ENCODE assay signal across 1 cellular context in genomic region chr5:65722575-65723424, GRCh38.
TF ChIP-seq lines count a peak whose summit lies in the region.

No MANE protein-coding gene starts in this region.

TF ChIP-seq in HepG2, 621 proteins besides CTCF, POLR2A, EP300 and RAD21 (continued from another document and continues in another):
- TF ChIP-seq, protein P1, sequence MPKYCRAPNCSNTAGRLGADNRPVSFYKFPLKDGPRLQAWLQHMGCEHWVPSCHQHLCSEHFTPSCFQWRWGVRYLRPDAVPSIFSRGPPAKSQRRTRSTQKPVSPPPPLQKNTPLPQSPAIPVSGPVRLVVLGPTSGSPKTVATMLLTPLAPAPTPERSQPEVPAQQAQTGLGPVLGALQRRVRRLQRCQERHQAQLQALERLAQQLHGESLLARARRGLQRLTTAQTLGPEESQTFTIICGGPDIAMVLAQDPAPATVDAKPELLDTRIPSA (CRISPR knock-in tag; IDR thresholded peaks at IDR 0.05; ENCODE audit: borderline replicate concordance): no peak
- TF ChIP-seq THAP11 (CRISPR knock-in tag; IDR thresholded peaks at IDR 0.05) (no peak), MIER2 (CRISPR knock-in tag; IDR thresholded peaks at IDR 0.05) (no peak), SOX6 (IDR thresholded peaks at IDR 0.05) (no peak), SOX6 (CRISPR knock-in tag; IDR thresholded peaks at IDR 0.05) (peak; percentile 49; the same call in 1 of the 2 replicates), NONO (IDR thresholded peaks at IDR 0.05) (no peak), NONO (CRISPR knock-in tag; conservative IDR thresholded peaks at IDR 0.05) (no peak), GTF2F1 (IDR thresholded peaks at IDR 0.05; ENCODE audit: low read length) (no peak), ARHGAP35 (CRISPR knock-in tag; IDR thresholded peaks at IDR 0.05; ENCODE audit: borderline replicate concordance) (no peak), CENPT (CRISPR knock-in tag; IDR thresholded peaks at IDR 0.05; ENCODE audit: low read depth) (no peak), ZFX (CRISPR knock-in tag; IDR thresholded peaks at IDR 0.05; ENCODE audit: low read depth) (no peak), NFE2L1 (CRISPR knock-in tag; IDR thresholded peaks at IDR 0.05; ENCODE audit: borderline replicate concordance) (no peak), MAFF (IDR thresholded peaks at IDR 0.05; ENCODE audit: low read depth, low read length) (peak; percentile 48; the same call in 1 of the 2 replicates), SP1 (IDR thresholded peaks at IDR 0.05) (no peak), SP1 (CRISPR knock-in tag; IDR thresholded peaks at IDR 0.05) (peak; percentile 22; the same call in 1 of the 2 replicates), RARA (CRISPR knock-in tag; IDR thresholded peaks at IDR 0.05) (no peak), ZNF331 (CRISPR knock-in tag; IDR thresholded peaks at IDR 0.05) (peak; percentile 5; the same call in 1 of the 2 replicates), ZNF407 (CRISPR knock-in tag; IDR thresholded peaks at IDR 0.05; ENCODE audit: not compliant biosample characterization) (peak; percentile 45), FOSL2 (CRISPR knock-in tag; IDR thresholded peaks at IDR 0.05) (no peak), ZNF775 (CRISPR knock-in tag; IDR thresholded peaks at IDR 0.05; ENCODE audit: borderline replicate concordance) (no peak), KDM6A (CRISPR knock-in tag; IDR thresholded peaks at IDR 0.05; ENCODE audit: low read depth) (no peak), KMT2B (CRISPR knock-in tag; IDR thresholded peaks at IDR 0.05) (peak; percentile 74), SRF (IDR thresholded peaks at IDR 0.05; ENCODE audit: low read depth, low read length) (no peak), ZMAT3 (CRISPR knock-in tag; conservative IDR thresholded peaks at IDR 0.05) (no peak), ZNF569 (CRISPR knock-in tag; IDR thresholded peaks at IDR 0.05; ENCODE audit: borderline replicate concordance) (no peak), ZSCAN22 (CRISPR knock-in tag; IDR thresholded peaks at IDR 0.05) (no peak), SMC3 (IDR thresholded peaks at IDR 0.05; ENCODE audit: low read length) (no peak), ZMYM4 (CRISPR knock-in tag; IDR thresholded peaks at IDR 0.05) (peak; percentile 11; the same call in 1 of the 2 replicates), EED (CRISPR knock-in tag; IDR thresholded peaks at IDR 0.05) (0 out of 2 replicates have a peak, but pooled peaks have one; percentile 9), ASH2L (IDR thresholded peaks at IDR 0.05; ENCODE audit: insufficient read length, low read depth, low read length) (peak; percentile 16), HES4 (CRISPR knock-in tag; IDR thresholded peaks at IDR 0.05; ENCODE audit: borderline replicate concordance) (peak; percentile 15; the same call in 1 of the 2 replicates), BRF2 (CRISPR knock-in tag; IDR thresholded peaks at IDR 0.05) (0 out of 2 replicates have a peak, but pooled peaks have one; percentile 1), TBX2 (CRISPR knock-in tag; IDR thresholded peaks at IDR 0.05; ENCODE audit: borderline replicate concordance) (no peak), ZNF317 (CRISPR knock-in tag; IDR thresholded peaks at IDR 0.05) (0 out of 2 replicates have a peak, but pooled peaks have one; percentile 25), BRD4 (CRISPR knock-in tag; IDR thresholded peaks at IDR 0.05) (no peak), JUNB (CRISPR knock-in tag; IDR thresholded peaks at IDR 0.05; ENCODE audit: borderline replicate concordance) (no peak), PHF5A (CRISPR knock-in tag; IDR thresholded peaks at IDR 0.05; ENCODE audit: low read depth, unreplicated experiment) (no peak), NR1H2 (CRISPR knock-in tag; IDR thresholded peaks at IDR 0.05; ENCODE audit: borderline replicate concordance, low read depth) (peak; percentile 48; the same call in 1 of the 2 replicates), STAT5B (CRISPR knock-in tag; IDR thresholded peaks at IDR 0.05) (no peak), ZNF501 (CRISPR knock-in tag; IDR thresholded peaks at IDR 0.05) (peak; percentile 82), ZNF616 (CRISPR knock-in tag; IDR thresholded peaks at IDR 0.05; ENCODE audit: low read depth) (no peak), CHD2 (IDR thresholded peaks at IDR 0.05; ENCODE audit: low read depth, low read length) (no peak), ISL2 (CRISPR knock-in tag; IDR thresholded peaks at IDR 0.05) (no peak), EHMT2 (IDR thresholded peaks at IDR 0.05; ENCODE audit: borderline replicate concordance, low read depth, low read length) (no peak)
- TF ChIP-seq, protein P2, sequence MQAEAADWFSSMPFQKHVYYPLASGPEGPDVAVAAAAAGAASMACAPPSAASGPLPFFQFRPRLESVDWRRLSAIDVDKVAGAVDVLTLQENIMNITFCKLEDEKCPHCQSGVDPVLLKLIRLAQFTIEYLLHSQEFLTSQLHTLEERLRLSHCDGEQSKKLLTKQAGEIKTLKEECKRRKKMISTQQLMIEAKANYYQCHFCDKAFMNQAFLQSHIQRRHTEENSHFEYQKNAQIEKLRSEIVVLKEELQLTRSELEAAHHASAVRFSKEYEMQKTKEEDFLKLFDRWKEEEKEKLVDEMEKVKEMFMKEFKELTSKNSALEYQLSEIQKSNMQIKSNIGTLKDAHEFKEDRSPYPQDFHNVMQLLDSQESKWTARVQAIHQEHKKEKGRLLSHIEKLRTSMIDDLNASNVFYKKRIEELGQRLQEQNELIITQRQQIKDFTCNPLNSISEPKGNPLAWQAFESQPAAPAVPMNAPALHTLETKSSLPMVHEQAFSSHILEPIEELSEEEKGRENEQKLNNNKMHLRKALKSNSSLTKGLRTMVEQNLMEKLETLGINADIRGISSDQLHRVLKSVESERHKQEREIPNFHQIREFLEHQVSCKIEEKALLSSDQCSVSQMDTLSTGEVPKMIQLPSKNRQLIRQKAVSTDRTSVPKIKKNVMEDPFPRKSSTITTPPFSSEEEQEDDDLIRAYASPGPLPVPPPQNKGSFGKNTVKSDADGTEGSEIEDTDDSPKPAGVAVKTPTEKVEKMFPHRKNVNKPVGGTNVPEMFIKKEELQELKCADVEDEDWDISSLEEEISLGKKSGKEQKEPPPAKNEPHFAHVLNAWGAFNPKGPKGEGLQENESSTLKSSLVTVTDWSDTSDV (CRISPR knock-in tag; IDR thresholded peaks at IDR 0.05): 0 out of 2 replicates have a peak, but pooled peaks have one; percentile 33
- TF ChIP-seq, protein P3, sequence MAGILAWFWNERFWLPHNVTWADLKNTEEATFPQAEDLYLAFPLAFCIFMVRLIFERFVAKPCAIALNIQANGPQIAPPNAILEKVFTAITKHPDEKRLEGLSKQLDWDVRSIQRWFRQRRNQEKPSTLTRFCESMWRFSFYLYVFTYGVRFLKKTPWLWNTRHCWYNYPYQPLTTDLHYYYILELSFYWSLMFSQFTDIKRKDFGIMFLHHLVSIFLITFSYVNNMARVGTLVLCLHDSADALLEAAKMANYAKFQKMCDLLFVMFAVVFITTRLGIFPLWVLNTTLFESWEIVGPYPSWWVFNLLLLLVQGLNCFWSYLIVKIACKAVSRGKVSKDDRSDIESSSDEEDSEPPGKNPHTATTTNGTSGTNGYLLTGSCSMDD (CRISPR knock-in tag; IDR thresholded peaks at IDR 0.05): no peak
- TF ChIP-seq, protein P4, sequence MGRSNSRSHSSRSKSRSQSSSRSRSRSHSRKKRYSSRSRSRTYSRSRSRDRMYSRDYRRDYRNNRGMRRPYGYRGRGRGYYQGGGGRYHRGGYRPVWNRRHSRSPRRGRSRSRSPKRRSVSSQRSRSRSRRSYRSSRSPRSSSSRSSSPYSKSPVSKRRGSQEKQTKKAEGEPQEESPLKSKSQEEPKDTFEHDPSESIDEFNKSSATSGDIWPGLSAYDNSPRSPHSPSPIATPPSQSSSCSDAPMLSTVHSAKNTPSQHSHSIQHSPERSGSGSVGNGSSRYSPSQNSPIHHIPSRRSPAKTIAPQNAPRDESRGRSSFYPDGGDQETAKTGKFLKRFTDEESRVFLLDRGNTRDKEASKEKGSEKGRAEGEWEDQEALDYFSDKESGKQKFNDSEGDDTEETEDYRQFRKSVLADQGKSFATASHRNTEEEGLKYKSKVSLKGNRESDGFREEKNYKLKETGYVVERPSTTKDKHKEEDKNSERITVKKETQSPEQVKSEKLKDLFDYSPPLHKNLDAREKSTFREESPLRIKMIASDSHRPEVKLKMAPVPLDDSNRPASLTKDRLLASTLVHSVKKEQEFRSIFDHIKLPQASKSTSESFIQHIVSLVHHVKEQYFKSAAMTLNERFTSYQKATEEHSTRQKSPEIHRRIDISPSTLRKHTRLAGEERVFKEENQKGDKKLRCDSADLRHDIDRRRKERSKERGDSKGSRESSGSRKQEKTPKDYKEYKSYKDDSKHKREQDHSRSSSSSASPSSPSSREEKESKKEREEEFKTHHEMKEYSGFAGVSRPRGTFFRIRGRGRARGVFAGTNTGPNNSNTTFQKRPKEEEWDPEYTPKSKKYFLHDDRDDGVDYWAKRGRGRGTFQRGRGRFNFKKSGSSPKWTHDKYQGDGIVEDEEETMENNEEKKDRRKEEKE (IDR thresholded peaks at IDR 0.05): no peak
- TF ChIP-seq, protein P5, sequence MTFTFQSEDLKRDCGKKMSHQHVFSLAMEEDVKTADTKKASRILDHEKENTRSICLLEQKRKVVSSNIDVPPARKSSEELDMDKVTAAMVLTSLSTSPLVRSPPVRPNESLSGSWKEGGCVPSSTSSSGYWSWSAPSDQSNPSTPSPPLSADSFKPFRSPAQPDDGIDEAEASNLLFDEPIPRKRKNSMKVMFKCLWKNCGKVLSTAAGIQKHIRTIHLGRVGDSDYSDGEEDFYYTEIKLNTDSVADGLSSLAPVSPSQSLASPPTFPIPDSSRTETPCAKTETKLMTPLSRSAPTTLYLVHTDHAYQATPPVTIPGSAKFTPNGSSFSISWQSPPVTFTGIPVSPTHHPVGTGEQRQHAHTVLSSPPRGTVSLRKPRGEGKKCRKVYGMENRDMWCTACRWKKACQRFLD (CRISPR knock-in tag; IDR thresholded peaks at IDR 0.05; ENCODE audit: borderline replicate concordance): no peak
- TF ChIP-seq, protein P6, sequence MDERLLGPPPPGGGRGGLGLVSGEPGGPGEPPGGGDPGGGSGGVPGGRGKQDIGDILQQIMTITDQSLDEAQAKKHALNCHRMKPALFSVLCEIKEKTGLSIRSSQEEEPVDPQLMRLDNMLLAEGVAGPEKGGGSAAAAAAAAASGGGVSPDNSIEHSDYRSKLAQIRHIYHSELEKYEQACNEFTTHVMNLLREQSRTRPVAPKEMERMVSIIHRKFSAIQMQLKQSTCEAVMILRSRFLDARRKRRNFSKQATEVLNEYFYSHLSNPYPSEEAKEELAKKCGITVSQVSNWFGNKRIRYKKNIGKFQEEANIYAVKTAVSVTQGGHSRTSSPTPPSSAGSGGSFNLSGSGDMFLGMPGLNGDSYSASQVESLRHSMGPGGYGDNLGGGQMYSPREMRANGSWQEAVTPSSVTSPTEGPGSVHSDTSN (CRISPR knock-in tag; IDR thresholded peaks at IDR 0.05): no peak
- TF ChIP-seq, protein P7, sequence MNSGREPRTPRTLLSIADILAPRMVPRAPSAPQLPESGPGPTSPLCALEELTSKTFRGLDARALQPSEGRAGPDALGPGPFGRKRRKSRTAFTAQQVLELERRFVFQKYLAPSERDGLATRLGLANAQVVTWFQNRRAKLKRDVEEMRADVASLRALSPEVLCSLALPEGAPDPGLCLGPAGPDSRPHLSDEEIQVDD (CRISPR knock-in tag; IDR thresholded peaks at IDR 0.05; ENCODE audit: borderline replicate concordance): 0 out of 2 replicates have a peak, but pooled peaks have one; percentile 7
